In genomic region chr1:11940260-11940921, GRCh38 we compare ENCODE assay signal across 1 cellular context.
A peak's percentile ranks its signal among the peaks of the same experiment; 100 is the strongest.
TF ChIP-seq lines count a peak whose summit lies in the region.

No MANE protein-coding gene starts in this region.

TF ChIP-seq in HepG2, 621 proteins besides CTCF, POLR2A, EP300 and RAD21 (continued from another document):
- no peak for TF ChIP-seq AKNA (CRISPR knock-in tag; IDR thresholded peaks at IDR 0.05; ENCODE audit: borderline replicate concordance)
- no peak for TF ChIP-seq SAFB2 (CRISPR knock-in tag; IDR thresholded peaks at IDR 0.05; ENCODE audit: borderline replicate concordance, low read depth)
- peak; percentile 76 for TF ChIP-seq ZFP36 (IDR thresholded peaks at IDR 0.05; ENCODE audit: borderline replicate concordance, low read depth, low read length, partially characterized antibody)
- no peak for TF ChIP-seq TP53 (CRISPR knock-in tag; conservative IDR thresholded peaks at IDR 0.05)
- no peak for TF ChIP-seq ZMAT5 (CRISPR knock-in tag; IDR thresholded peaks at IDR 0.05; ENCODE audit: borderline replicate concordance, low read depth)
- TF ChIP-seq PCBP2 (optimal IDR thresholded peaks at IDR 0.05; ENCODE audit: low read depth, low read length, poor library complexity, severe bottlenecking), result no peak
- no peak for TF ChIP-seq SIN3A (IDR thresholded peaks at IDR 0.05; ENCODE audit: borderline replicate concordance, low read depth, low read length)
- no peak for TF ChIP-seq SOX13 (IDR thresholded peaks at IDR 0.05)
- 0 out of 4 replicates have a peak, but pooled peaks of 1 of the 2 experiments have one; percentile 8 for TF ChIP-seq SOX13 (CRISPR knock-in tag; conservative IDR thresholded peaks at IDR 0.05 in 1 of 2, IDR thresholded peaks at IDR 0.05 in 1 of 2)
- TF ChIP-seq RELA (CRISPR knock-in tag; IDR thresholded peaks at IDR 0.05), result no peak
- TF ChIP-seq ZMYM3 (CRISPR knock-in tag; IDR thresholded peaks at IDR 0.05), result peak; percentile 100
- TF ChIP-seq SKIL (CRISPR knock-in tag; IDR thresholded peaks at IDR 0.05; ENCODE audit: borderline replicate concordance), result 0 out of 2 replicates have a peak, but pooled peaks have one; percentile 19
- 0 out of 2 replicates have a peak, but pooled peaks have one; percentile 14 for TF ChIP-seq ELF3 (CRISPR knock-in tag; IDR thresholded peaks at IDR 0.05)
- no peak for TF ChIP-seq GATAD1 (CRISPR knock-in tag; IDR thresholded peaks at IDR 0.05)
- no peak for TF ChIP-seq HNRNPH1 (optimal IDR thresholded peaks at IDR 0.05; ENCODE audit: low read depth, low read length)
- TF ChIP-seq SNRNP70 (IDR thresholded peaks at IDR 0.05; ENCODE audit: low read depth, low read length), result no peak
- TF ChIP-seq GMEB1 (CRISPR knock-in tag; IDR thresholded peaks at IDR 0.05; ENCODE audit: borderline replicate concordance), result peak; percentile 13; the same call in 1 of the 2 replicates
- 0 out of 2 replicates have a peak, but pooled peaks have one; percentile 58 for TF ChIP-seq ZNF430 (CRISPR knock-in tag; IDR thresholded peaks at IDR 0.05)
- TF ChIP-seq ZNF33A (CRISPR knock-in tag; IDR thresholded peaks at IDR 0.05; ENCODE audit: borderline replicate concordance), result no peak
- peak; percentile 99 for TF ChIP-seq ZNF629 (CRISPR knock-in tag; conservative IDR thresholded peaks at IDR 0.05)
- TF ChIP-seq SMARCC2 (IDR thresholded peaks at IDR 0.05), result no peak
TF ChIP-seq in HepG2: peak in this region for 71.
